Comparison of ENCODE assay signal across 13 cellular contexts in the genomic region with DNA sequence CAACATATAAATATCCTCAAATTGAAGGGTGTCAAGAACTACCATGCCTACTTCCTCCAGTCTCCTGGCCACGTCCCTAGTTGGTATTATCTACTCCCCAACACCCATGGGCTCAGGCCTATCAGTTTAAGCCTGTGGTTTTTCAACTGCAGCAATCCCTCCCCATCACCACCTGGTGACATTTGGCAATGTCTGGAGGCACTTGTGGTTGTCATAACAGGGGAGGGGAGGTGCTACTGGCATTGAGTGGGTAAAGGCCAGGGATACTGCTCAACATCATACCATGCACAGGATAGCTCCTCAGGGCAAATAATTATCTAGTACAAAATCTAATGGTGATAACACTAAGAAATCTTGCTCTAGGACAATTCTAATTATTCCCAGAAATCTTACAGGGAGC.
"Had no signal": no experiment of that assay in that cellular context is flagged by ENCODE, and none has a peak within 500 bp of the region (broad histone marks: within the 10 kb centered on the region; RNA-seq: fewer than 3 reads in every experiment).

No MANE protein-coding gene starts in this region.

- H3K4me1 Mint-ChIP-seq: activated CD4-positive, alpha-beta T cell treated with anti-CD3 and anti-CD28 coated beads, Interleukin-2, amount 10 ng/mL, durations not matched to agents 24 days and 14 days; naive thymus-derived CD8-positive, alpha-beta T cell; WTC11 had no signal

- H3K4me3 Mint-ChIP-seq: activated CD4-positive, alpha-beta T cell treated with anti-CD3 and anti-CD28 coated beads, Interleukin-2, amount 10 ng/mL, durations not matched to agents 24 days and 14 days; activated naive CD4-positive, alpha-beta T cell treated with anti-CD3 and anti-CD28 coated beads for 36 hours; naive thymus-derived CD8-positive, alpha-beta T cell; stimulated activated memory B cell treated with anti-CD40 and anti-IgM and Interleukin-4, amounts not matched to agents 10 μg/mL and 1 μg/mL and 100 μg/mL, for 72 hours; WTC11 had no signal

- H3K4me1 ChIP-seq: heart left ventricle, tibial artery, vagina had no signal

- H3K4me3 ChIP-seq: coronary artery, heart left ventricle, tibial artery, vagina had no signal

- H3K27ac Mint-ChIP-seq: activated CD4-positive, alpha-beta T cell treated with anti-CD3 and anti-CD28 coated beads, Interleukin-2, amount 10 ng/mL, durations not matched to agents 24 days and 14 days; activated naive CD4-positive, alpha-beta T cell treated with anti-CD3 and anti-CD28 coated beads for 36 hours; naive thymus-derived CD8-positive, alpha-beta T cell; stimulated activated memory B cell treated with anti-CD40 and anti-IgM and Interleukin-4, amounts not matched to agents 10 μg/mL and 1 μg/mL and 100 μg/mL, for 72 hours; WTC11 had no signal

- H3K9me3 Mint-ChIP-seq: activated CD4-positive, alpha-beta T cell treated with anti-CD3 and anti-CD28 coated beads, Interleukin-2, amount 10 ng/mL, durations not matched to agents 24 days and 14 days; activated naive CD4-positive, alpha-beta T cell treated with anti-CD3 and anti-CD28 coated beads for 36 hours; stimulated activated memory B cell treated with anti-CD40 and anti-IgM and Interleukin-4, amounts not matched to agents 10 μg/mL and 1 μg/mL and 100 μg/mL, for 72 hours had no signal

- H3K27me3 ChIP-seq: heart left ventricle, tibial artery, vagina had no signal

- H3K36me3 ChIP-seq: heart left ventricle, tibial artery, vagina had no signal

- ATAC-seq: heart left ventricle; naive thymus-derived CD8-positive, alpha-beta T cell; right cardiac atrium; stimulated activated memory B cell treated with anti-CD40 and anti-IgM and Interleukin-4, amounts not matched to agents 10 μg/mL and 1 μg/mL and 100 μg/mL, for 72 hours; WTC11 had no signal

- H3K27ac ChIP-seq: coronary artery, heart left ventricle, tibial artery, vagina had no signal

- DNase-seq: activated CD4-positive, alpha-beta T cell treated with anti-CD3 and anti-CD28 coated beads, Interleukin-2, amount 10 ng/mL, durations not matched to agents 24 days and 14 days; activated naive CD4-positive, alpha-beta T cell treated with anti-CD3 and anti-CD28 coated beads for 36 hours; effector CD4-positive, alpha-beta T cell; heart left ventricle; naive thymus-derived CD8-positive, alpha-beta T cell; posterior cingulate gyrus; right cardiac atrium; small intestine; tibial artery had no signal

- H3K36me3 Mint-ChIP-seq: naive thymus-derived CD8-positive, alpha-beta T cell; stimulated activated memory B cell treated with anti-CD40 and anti-IgM and Interleukin-4, amounts not matched to agents 10 μg/mL and 1 μg/mL and 100 μg/mL, for 72 hours; WTC11 had no signal

- H3K9me3 ChIP-seq: heart left ventricle, tibial artery, vagina had no signal
